25 cellular contexts compared by ENCODE assay signal in genomic region chr11:113148076-113148475, GRCh38.
"Had no signal": no experiment of that assay in that cellular context is flagged by ENCODE, and none has a peak within 500 bp of the region (broad histone marks: within the 10 kb centered on the region; RNA-seq: fewer than 3 reads in every experiment).

No MANE protein-coding gene starts in this region.

- H3K9ac ChIP-seq: parathyroid adenoma had no signal

- H3K9me3 ChIP-seq: gastrocnemius medialis, heart left ventricle, left lung, mucosa of descending colon, prostate gland, sigmoid colon, stomach, thoracic aorta, tibial nerve, upper lobe of left lung had no signal

- H3K4me3 ChIP-seq: gastrocnemius medialis, hepatocyte, left lung, mucosa of descending colon, prostate gland, sigmoid colon, stomach, thoracic aorta, upper lobe of left lung had no signal

- DNase-seq: cortex of kidney; effector CD4-positive, alpha-beta T cell; foreskin fibroblast; gastrocnemius medialis; heart left ventricle; kidney; left cardiac atrium; left lung; mesenchymal stem cell; mucosa of descending colon; naive B cell; right cardiac atrium; sigmoid colon; stimulated activated CD4-positive, alpha-beta T cell treated with anti-CD3 and anti-CD28 coated beads, Interleukin-2, amount 100 ng/mL, for 24 hours; stimulated activated CD4-positive, alpha-beta T cell treated with anti-CD3 and anti-CD28 coated beads, Interleukin-4, amount 100 ng/mL, for 24 hours; stimulated activated naive CD4-positive, alpha-beta T cell treated with Interleukin-2 at 50 U/mL for 16 hours; stomach had no signal

- H3K27me3 ChIP-seq: gastrocnemius medialis, heart left ventricle, hepatocyte, left lung, sigmoid colon, stomach, tibial nerve, upper lobe of left lung had no signal

- ATAC-seq: left lung; mucosa of descending colon; natural killer cell treated with Interleukin-12 subunit alpha and Interleukin-12 subunit beta and Interleukin-15 and Interleukin-18, amount 100 ng/mL, for 72 hours; stimulated activated effector memory CD8-positive, alpha-beta T cell treated with anti-CD3 and anti-CD28 coated beads, Interleukin-12 subunit alpha, Interleukin-12 subunit beta, amount 100 ng/mL, for 72 hours had no signal

- H3K4me1 ChIP-seq: gastrocnemius medialis, left lung, parathyroid adenoma, prostate gland, upper lobe of left lung had no signal

- H3K4me2 ChIP-seq: hepatocyte had no signal

- H3K36me3 ChIP-seq: gastrocnemius medialis, heart left ventricle, left lung, prostate gland, sigmoid colon, stomach, thoracic aorta, tibial nerve, upper lobe of left lung had no signal

- H2AFZ ChIP-seq: hepatocyte, parathyroid adenoma had no signal

- H3K27ac ChIP-seq: gastrocnemius medialis, hepatocyte, left lung, parathyroid adenoma, prostate gland, sigmoid colon, stomach, thoracic aorta, upper lobe of left lung had no signal
